Comparison of ENCODE assay signal across 13 cellular contexts in genomic region chr19:38135150-38135998, GRCh38.
DNase-seq lines count a peak whose midpoint lies in the region; ATAC-seq and TF ChIP-seq lines count a peak whose summit lies in the region.
"Had no signal": no experiment of that assay in that cellular context is flagged by ENCODE, and none has a peak within 500 bp of the region (broad histone marks: within the 10 kb centered on the region; RNA-seq: fewer than 3 reads in every experiment).

No MANE protein-coding gene starts in this region.

- POLR2A ChIA-PET in Caco-2 (lab: Charles Lee) = no interaction called here

- WGBS in esophagus, 2 donors = 56 to 71% methylated on average over 20 to 21 of the region's 21 CpGs

- H3K4me3 ChIP-seq in Caco-2 (ENCODE audit: low read depth, low read length) = no peak overlapping the region
- H3K4me3 ChIP-seq in esophagus (ENCODE audit: low read depth in 1 of 2, low read length in 2 of 2) = no peak overlapping the region
- H3K4me3 ChIP-seq: coronary artery had no signal

- H3K36me3 ChIP-seq in Caco-2 (ENCODE audit: control insufficient read depth, insufficient read depth, low read length) = peaks cover 3% of the 10 kb centered on the region
- peaks cover 0 to 8% of the 10 kb centered on the region in 2 donors for H3K36me3 ChIP-seq in esophagus (ENCODE audit: control insufficient read depth in 2 of 2, insufficient read depth in 2 of 2, low read length in 1 of 2)

- DNase-seq in Caco-2 (no peak), NCI-H69 (lab: John Stamatoyannopoulos, UW) (peak; percentile 10), myocyte (ENCODE audit: low read depth) (peak; percentile 78), cortex of kidney (lab: John Stamatoyannopoulos, UW) (no peak), foreskin melanocyte (no peak)
- DNase-seq: aorta, COR-L47 had no signal

- no TSS peak for BruUV-seq in Caco-2 (replicated peaks; lab: Mats Ljungman, UMichigan)

- H3K9me3 Mint-ChIP-seq in Caco-2 (ENCODE audit: unreplicated experiment) = no peaks in the 10 kb centered on the region
- H3K9me3 Mint-ChIP-seq: activated CD4-positive, alpha-beta T cell treated with anti-CD3 and anti-CD28 coated beads, Interleukin-2, amount 10 ng/mL, durations not matched to agents 24 days and 14 days; naive B cell had no signal

- peaks cover 79% of the 10 kb centered on the region for H3K36me3 Mint-ChIP-seq in Caco-2 (ENCODE audit: insufficient read depth, unreplicated experiment)

- CTCF ChIA-PET in Caco-2 (lab: Charles Lee) = interaction anchor here (0.6 kb wide), 1 partner anchor 42 kb away, joined by 6 read pairs; no protein-coding TSS in a partner anchor

- peak overlapping the region; percentile 75 to 91 for H3K27ac ChIP-seq in esophagus (ENCODE audit: low read depth in 2 of 2, low read length in 1 of 2)
- H3K27ac ChIP-seq: coronary artery had no signal

- H3K4me1 Mint-ChIP-seq in Caco-2 (ENCODE audit: low read depth, unreplicated experiment) = no peaks in the 10 kb centered on the region

- H3K4me3 Mint-ChIP-seq in Caco-2 (ENCODE audit: unreplicated experiment) = no peak overlapping the region
- H3K4me3 Mint-ChIP-seq: activated CD4-positive, alpha-beta T cell treated with anti-CD3 and anti-CD28 coated beads, Interleukin-2, amount 10 ng/mL, durations not matched to agents 24 days and 14 days had no signal

- no peaks in the 10 kb centered on the region for H3K9me3 ChIP-seq in Caco-2
- no peaks in the 10 kb centered on the region for H3K9me3 ChIP-seq in esophagus (ENCODE audit: control insufficient read depth in 2 of 2, insufficient read depth in 1 of 2, low read depth in 1 of 2, low read length in 1 of 2)

- H3K27me3 ChIP-seq in Caco-2 (replicated peaks; ENCODE audit: control insufficient read depth, insufficient read depth, low read length) (no peaks in the 10 kb centered on the region; the same call in 1 of the 2 replicates), esophagus (ENCODE audit: control insufficient read depth in 1 of 2, insufficient read depth in 2 of 2, low read length in 2 of 2) (no peaks in the 10 kb centered on the region)

- H3K27ac Mint-ChIP-seq in Caco-2 (ENCODE audit: unreplicated experiment) = peak overlapping the region; percentile 69
- H3K27ac Mint-ChIP-seq: activated CD4-positive, alpha-beta T cell treated with anti-CD3 and anti-CD28 coated beads, Interleukin-2, amount 10 ng/mL, durations not matched to agents 24 days and 14 days had no signal

- H3K4me1 ChIP-seq in Caco-2 (no peaks in the 10 kb centered on the region), esophagus (ENCODE audit: control insufficient read depth in 2 of 2, insufficient read depth in 2 of 2, low read length in 1 of 2) (peaks cover 0 to 6% of the 10 kb centered on the region in 2 donors)

- no peak for TF ChIP-seq CTCF in Caco-2 (IDR thresholded peaks at IDR 0.05; ENCODE audit: insufficient read depth in 1 of 2, low read depth in 1 of 2, low read length in 1 of 2, severe bottlenecking in 1 of 2, unreplicated experiment in 1 of 2)

- H3K27me3 Mint-ChIP-seq in Caco-2 (ENCODE audit: insufficient read depth, unreplicated experiment) = no peaks in the 10 kb centered on the region
- H3K27me3 Mint-ChIP-seq: activated CD4-positive, alpha-beta T cell treated with anti-CD3 and anti-CD28 coated beads, Interleukin-2, amount 10 ng/mL, durations not matched to agents 24 days and 14 days; naive B cell had no signal

- intact Hi-C loops in Caco-2 (cut with micrococcal nuclease; ENCODE audit: unreplicated experiment) = no loop called here

- no peak for ATAC-seq in HG02759 (IDR thresholded peaks at IDR 0.05; ENCODE audit: unreplicated experiment)
- ATAC-seq in HG03196 (IDR thresholded peaks at IDR 0.05; ENCODE audit: unreplicated experiment) = no peak

Comparison
In these comparisons a context has a peak if more than half of its experiments do, and no peak if none do; other contexts are left out.
1. DNase-seq: peak in NCI-H69 (single experiment) and myocyte (single experiment); none in Caco-2 (0 of 2), cortex of kidney (single experiment) and foreskin melanocyte (single experiment).